10 cellular contexts compared by ENCODE assay signal in genomic region chr19:35055715-35056179, GRCh38. TPM values are rescaled to one million over a fixed set of nuclear protein-coding genes. Genes with fewer than 3 reads are reported as not detected.
DNase-seq lines count a peak whose midpoint lies in the region; ATAC-seq, FAIRE-seq and TF ChIP-seq lines count a peak whose summit lies in the region.
"Had no signal": no experiment of that assay in that cellular context is flagged by ENCODE, and none has a peak within 500 bp of the region (broad histone marks: within the 10 kb centered on the region; RNA-seq: fewer than 3 reads in every experiment).

No MANE protein-coding gene starts in this region.

- H3K4me3 ChIP-seq in Karpas-422 (ENCODE audit: low read length) (no peak overlapping the region), WERI-Rb-1 (ENCODE audit: low read depth, low read length) (no peak overlapping the region), liver (ENCODE audit: low read depth in 1 of 3, low read length in 3 of 3) (no peak overlapping the region)

- DNase-seq in DMS 273 treated with DMSO at 0.1 percent for 48 hours (lab: John Stamatoyannopoulos, UW): peak; percentile 28
- DNase-seq in Karpas-422: peak; percentile 67
- peak; percentile 83 for DNase-seq in WERI-Rb-1
- DNase-seq in GM12892 (ENCODE audit: insufficient read length): no peak
- DNase-seq in DMS153 treated with DMSO at 0.1 percent for 48 hours (lab: John Stamatoyannopoulos, UW; ENCODE audit: unreplicated experiment): no peak
- DNase-seq: activated CD4-positive, alpha-beta T cell treated with anti-CD3 and anti-CD28 coated beads for 4 hours had no signal

- no peak for TF ChIP-seq POLR2A in GM12892 (IDR thresholded peaks at IDR 0.05; ENCODE audit: low read depth, low read length)

- TF ChIP-seq RAD21 in liver (IDR thresholded peaks at IDR 0.05): peak in 1 of 2 donors; percentile 32

- no peaks in the 10 kb centered on the region for H3K9me2 ChIP-seq in Karpas-422 (replicated peaks; ENCODE audit: insufficient read depth, low read length)

- H3K9ac ChIP-seq in Karpas-422 (ENCODE audit: low read length) (no peak overlapping the region), liver (ENCODE audit: low read depth in 1 of 2, low read length in 2 of 2) (no peak overlapping the region)

- ATAC-seq in GM21381 (IDR thresholded peaks at IDR 0.05; ENCODE audit: unreplicated experiment): no peak
- ATAC-seq in HG02852 (IDR thresholded peaks at IDR 0.05; ENCODE audit: unreplicated experiment): no peak

- WGBS in liver: 58% methylated on average over 3 of the region's 3 CpGs

- H3K27ac ChIP-seq in Karpas-422 (ENCODE audit: low read length) (no peak overlapping the region), WERI-Rb-1 (peak overlapping the region; percentile 62), liver (ENCODE audit: low read depth in 1 of 2, low read length in 2 of 2) (no peak overlapping the region)

- no peaks in the 10 kb centered on the region for H4K20me1 ChIP-seq in Karpas-422 (ENCODE audit: insufficient read depth, low read depth, low read length)

- no peak overlapping the region for H3K4me2 ChIP-seq in Karpas-422 (ENCODE audit: low read depth, low read length, poor library complexity, severe bottlenecking)

- TF ChIP-seq CTCF in WERI-Rb-1 (IDR thresholded peaks at IDR 0.05; ENCODE audit: low read depth, low read length) (peak; percentile 81), liver (IDR thresholded peaks at IDR 0.05; ENCODE audit: low read depth, low read length, missing input control) (peak; percentile 13)

- no peaks in the 10 kb centered on the region for H3K79me2 ChIP-seq in Karpas-422 (ENCODE audit: low read length)

- H2AFZ ChIP-seq in Karpas-422 (ENCODE audit: low read length): no peak overlapping the region

- FAIRE-seq in GM12892 (lab: Jason Lieb, UNC): no peak

- H3K27me3 ChIP-seq in Karpas-422 (ENCODE audit: low read length): no peaks in the 10 kb centered on the region
- H3K27me3 ChIP-seq in WERI-Rb-1 (ENCODE audit: insufficient read depth, low read depth, severe bottlenecking): no peaks in the 10 kb centered on the region
- H3K27me3 ChIP-seq in liver (ENCODE audit: control insufficient read depth in 4 of 4, insufficient read depth in 4 of 4, low read length in 3 of 4): no peaks in the 10 kb centered on the region

- H3K36me3 ChIP-seq in Karpas-422 (ENCODE audit: insufficient read depth, low read length) (no peaks in the 10 kb centered on the region), WERI-Rb-1 (no peaks in the 10 kb centered on the region), liver (ENCODE audit: control insufficient read depth in 4 of 4, insufficient read depth in 3 of 4, low read depth in 1 of 4, low read length in 3 of 4) (peaks cover 2 to 24% (median 11%) of the 10 kb centered on the region in 4 donors)

- H3K9me3 ChIP-seq in Karpas-422 (ENCODE audit: low read length) (no peaks in the 10 kb centered on the region), WERI-Rb-1 (ENCODE audit: severe bottlenecking) (no peaks in the 10 kb centered on the region), liver (ENCODE audit: control insufficient read depth in 4 of 4, low read length in 3 of 4) (no peaks in the 10 kb centered on the region)

- no peaks in the 10 kb centered on the region for H3K4me1 ChIP-seq in Karpas-422 (ENCODE audit: low read length)
- H3K4me1 ChIP-seq in liver (ENCODE audit: control insufficient read depth in 4 of 4, insufficient read depth in 4 of 4, low read length in 3 of 4): peaks cover 2 to 21% (median 17%) of the 10 kb centered on the region in 4 donors

TF ChIP-seq in liver, 16 proteins besides CTCF, POLR2A, EP300 and RAD21:
- no peak for TF ChIP-seq HNF4A (conservative IDR thresholded peaks at IDR 0.05)
- TF ChIP-seq SP1 (IDR thresholded peaks at IDR 0.05): no peak
- TF ChIP-seq ATF3 (IDR thresholded peaks at IDR 0.05): no peak
- no peak for TF ChIP-seq GABPA (IDR thresholded peaks at IDR 0.05 in 1 of 2, conservative IDR thresholded peaks at IDR 0.05 in 1 of 2)
- TF ChIP-seq EGR1 (IDR thresholded peaks at IDR 0.05; ENCODE audit: low read depth in 2 of 2): no peak
- no peak for TF ChIP-seq TAF1 (conservative IDR thresholded peaks at IDR 0.05)

RNA-seq across cellular contexts. Expression of gene HPN, which starts 14.2 kb away (rescaled TPM):
- total RNA-seq in Karpas-422 (2014; rRNA removed; shearing (Covaris generic); ENCODE audit: low replicate concordance): 0.11 TPM in 1 of 2 replicates, not detected in the other
- 100 to 1,000 TPM; 130 to 239 TPM for total RNA-seq in liver
- 100 to 1,000 TPM; 430 to 535 TPM for polyA plus RNA-seq in liver
- polyA plus RNA-seq in GM12892 (2012; ENCODE audit: missing spikeins): not detected

RNA-seq across cellular contexts. Expression of gene SCN1B, which starts 25.5 kb away (rescaled TPM):
- 0.52 and 0.54 TPM in 2 replicates for total RNA-seq in Karpas-422 (2014; rRNA removed; shearing (Covaris generic); ENCODE audit: low replicate concordance)
- 1 to 10 TPM; 2.0 to 4.9 TPM for total RNA-seq in liver
- 1 to 10 TPM; 1.6 to 5.8 TPM for polyA plus RNA-seq in liver
- 0.40 TPM for polyA plus RNA-seq in GM12892 (2012; ENCODE audit: missing spikeins)

RNA-seq across cellular contexts. Expression of gene GRAMD1A, which starts 55.6 kb away (rescaled TPM):
- 45.2 and 76.4 TPM in 2 replicates for total RNA-seq in Karpas-422 (2014; rRNA removed; shearing (Covaris generic); ENCODE audit: low replicate concordance)
- 10 to 100 TPM; 12.5 to 14.1 TPM for total RNA-seq in liver
- polyA plus RNA-seq in liver: 1 to 10 TPM; 8.6 to 9.9 TPM
- polyA plus RNA-seq in GM12892 (2012; ENCODE audit: missing spikeins): 44.0 TPM

RNA-seq across cellular contexts. Expression of gene FXYD3, which starts 59.9 kb away (rescaled TPM):
- total RNA-seq in Karpas-422 (2014; rRNA removed; shearing (Covaris generic); ENCODE audit: low replicate concordance): not detected in 2 replicates
- total RNA-seq in liver: not detected
- under 1 TPM; 0.32 to 0.45 TPM for polyA plus RNA-seq in liver
- polyA plus RNA-seq in GM12892 (2012; ENCODE audit: missing spikeins): not detected
- total RNA-seq: lung microvascular endothelial cell had no signal

Comparison
In these comparisons a context has a peak if more than half of its experiments do, and no peak if none do; other contexts are left out.
1. DNase-seq: peak in DMS 273 treated with DMSO at 0.1 percent for 48 hours (single experiment), Karpas-422 (single experiment) and WERI-Rb-1 (single experiment); none in GM12892 (single experiment) and DMS153 treated with DMSO at 0.1 percent for 48 hours (single experiment).
2. RNA of gene HPN, which starts 14.2 kb away (total RNA-seq): 130 to 239 TPM in liver; 0.11 TPM in Karpas-422; every median in the first group is over 100 times any median in the second.